Comparison of ENCODE assay signal across 16 cellular contexts in the genomic region with DNA sequence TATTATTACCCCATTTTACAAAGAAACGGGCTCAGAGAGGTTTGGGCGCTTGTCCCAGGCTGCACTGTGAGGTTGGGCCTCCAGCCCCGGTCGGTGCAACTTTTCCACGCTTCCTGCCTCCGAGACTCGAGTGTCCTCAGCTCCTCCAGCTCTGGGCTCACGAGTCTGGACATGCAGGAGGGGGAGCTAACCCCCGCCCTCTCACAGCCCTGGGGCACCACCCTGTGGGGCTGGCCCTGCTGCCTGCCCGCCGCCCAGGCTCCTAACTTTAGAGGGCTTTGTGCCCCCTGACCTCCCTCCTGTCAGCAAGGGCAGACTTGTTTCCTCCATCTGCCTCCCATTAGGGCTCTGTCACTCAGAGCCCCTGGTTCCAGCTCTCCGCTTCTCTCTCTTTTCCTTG. TPM values are rescaled to one million over a fixed set of nuclear protein-coding genes. Genes with fewer than 3 reads are reported as not detected.
A peak's percentile ranks its signal among the peaks of the same experiment; 100 is the strongest.
DNase-seq lines count a peak whose midpoint lies in the region; ATAC-seq and TF ChIP-seq lines count a peak whose summit lies in the region.
"Had no signal": no experiment of that assay in that cellular context is flagged by ENCODE, and none has a peak within 500 bp of the region (broad histone marks: within the 10 kb centered on the region; RNA-seq: fewer than 3 reads in every experiment).

No MANE protein-coding gene starts in this region.

- H3K4me1 Mint-ChIP-seq in H9 (peaks cover 2 to 5% of the 10 kb centered on the region in 2 experiments), nephron progenitor cell (peaks cover 73% of the 10 kb centered on the region)

- 73% methylated on average over 12 of the region's 12 CpGs for WGBS in right cardiac atrium
- WGBS in H9 (ENCODE audit: extremely low coverage, insufficient read length, low lambda C conversion rate), result no CpG with 5 or more reads among the region's 12 CpGs

- H3K14ac ChIP-seq in H9 (ENCODE audit: insufficient read depth, low read length), result no peak overlapping the region

- H3K4me3 ChIP-seq in right cardiac atrium (ENCODE audit: low read length), result no peak overlapping the region
- H3K4me3 ChIP-seq in left ventricle myocardium inferior, result no peak overlapping the region
- H3K4me3 ChIP-seq: HAP-1 had no signal

- no peaks in the 10 kb centered on the region; a peak in 2 of 7 replicates for H3K36me3 Mint-ChIP-seq in H9 (ENCODE audit: insufficient read depth in 1 of 3, low read depth in 3 of 3)
- no peaks in the 10 kb centered on the region for H3K36me3 Mint-ChIP-seq in nephron progenitor cell (ENCODE audit: low read depth)
- H3K36me3 Mint-ChIP-seq: CD4-positive, CD25-positive, alpha-beta regulatory T cell had no signal

- no peak overlapping the region for H2BK15ac ChIP-seq in H9 (ENCODE audit: low read depth, low read length)

- no peak overlapping the region for H2BK12ac ChIP-seq in H9 (ENCODE audit: insufficient read length, low read depth, low read length)

- no peak overlapping the region for H3T11ph ChIP-seq in H9 (ENCODE audit: low read length)

- H3K4me3 Mint-ChIP-seq in H9 (no peak overlapping the region), nephron progenitor cell (no peak overlapping the region)

- no peak overlapping the region for H2BK20ac ChIP-seq in H9 (ENCODE audit: low read depth, low read length, poor library complexity, severe bottlenecking)

- peak overlapping the region in 2 of 3 experiments; percentile 13 to 42; a peak in 2 of 7 replicates for H3K27ac Mint-ChIP-seq in H9
- H3K27ac Mint-ChIP-seq in nephron progenitor cell, result peak overlapping the region; percentile 71

- H3K27ac ChIP-seq in right cardiac atrium (ENCODE audit: low read length), result no peak overlapping the region
- no peak overlapping the region for H3K27ac ChIP-seq in left ventricle myocardium inferior (replicated peaks)
- no peak overlapping the region for H3K27ac ChIP-seq in H9 (ENCODE audit: insufficient read length, low read depth, low read length)

- H4K20me1 ChIP-seq in H9 (ENCODE audit: control insufficient read depth, insufficient read depth, insufficient read length), result no peaks in the 10 kb centered on the region

- no peak overlapping the region for H2AFZ ChIP-seq in H9 (ENCODE audit: low read length)

- no peaks in the 10 kb centered on the region; a peak in 2 of 5 replicates for H3K9me3 Mint-ChIP-seq in H9
- peaks cover 4% of the 10 kb centered on the region for H3K9me3 Mint-ChIP-seq in nephron progenitor cell
- H3K9me3 Mint-ChIP-seq: CD4-positive, CD25-positive, alpha-beta regulatory T cell had no signal

- no peak overlapping the region for H2AK5ac ChIP-seq in H9 (ENCODE audit: insufficient read length, low read length)

- no peak overlapping the region for H3K23ac ChIP-seq in H9 (ENCODE audit: insufficient read length, low read depth, low read length)

- no peak overlapping the region for H3K4me2 ChIP-seq in H9 (ENCODE audit: insufficient read depth, insufficient read length, low read length)

- peak in 2 of 3 donors; percentile 23 to 41 for DNase-seq in right cardiac atrium
- DNase-seq in left ventricle myocardium inferior, result no peak
- DNase-seq in H9, result no peak
- DNase-seq in nephron progenitor cell, result no peak
- DNase-seq in NCI-H446 (lab: John Stamatoyannopoulos, UW), result no peak
- DNase-seq in middle frontal gyrus (ENCODE audit: extremely low spot score, low spot score), result no peak
- DNase-seq: ACHN; BE2C; C1 segment of cervical spinal cord; Caco-2; CD4-positive, CD25-positive, alpha-beta regulatory T cell; GDM1; GOT3 had no signal

- H3K36me3 ChIP-seq in left ventricle myocardium inferior, result no peaks in the 10 kb centered on the region
- H3K36me3 ChIP-seq: BE2C, HAP-1 had no signal

- peaks cover 2% of the 10 kb centered on the region; the same call in 1 of the 2 replicates for H3K27me3 Mint-ChIP-seq in H9 (ENCODE audit: low read depth)
- no peaks in the 10 kb centered on the region for H3K27me3 Mint-ChIP-seq in nephron progenitor cell (ENCODE audit: low read depth, poor library complexity)

- intact Hi-C loops in right cardiac atrium (cut with DNase I), result loop anchor here in 2 of 4 donors (10.0 kb wide), 1 partner anchor 139 kb away; no protein-coding TSS in a partner anchor
- intact Hi-C loops in left ventricle myocardium inferior (cut with micrococcal nuclease), result loop anchor here (10.0 kb wide), 1 partner anchor 139 kb away; no protein-coding TSS in a partner anchor

- peaks cover 2% of the 10 kb centered on the region for H3K79me1 ChIP-seq in H9 (ENCODE audit: insufficient read depth, low read depth, low read length, poor library complexity, severe bottlenecking)

- peaks cover 2% of the 10 kb centered on the region; the same call in 1 of the 2 replicates for H3K79me2 ChIP-seq in H9 (ENCODE audit: insufficient read depth, low read length)

- H3K27me3 ChIP-seq in right cardiac atrium (ENCODE audit: control insufficient read depth, insufficient read depth) (no peaks in the 10 kb centered on the region), left ventricle myocardium inferior (ENCODE audit: low read depth) (peaks cover 6% of the 10 kb centered on the region), H9 (ENCODE audit: insufficient read depth, low read length) (no peaks in the 10 kb centered on the region)
- H3K27me3 ChIP-seq: BE2C had no signal

- no peak overlapping the region for H3K4ac ChIP-seq in H9 (ENCODE audit: low read depth, low read length)

- H4K8ac ChIP-seq in H9 (replicated peaks; ENCODE audit: insufficient read length, low read depth, low read length), result no peak overlapping the region

- no peak for ATAC-seq in right cardiac atrium

- H3K18ac ChIP-seq in H9 (ENCODE audit: insufficient read length, low read depth, low read length), result no peak overlapping the region

- H3K56ac ChIP-seq in H9 (ENCODE audit: insufficient read length, low read depth, low read length), result no peak overlapping the region

- H2BK120ac ChIP-seq in H9 (ENCODE audit: low read depth, low read length, poor library complexity, severe bottlenecking), result no peak overlapping the region

- no peaks in the 10 kb centered on the region for H3K9me3 ChIP-seq in right cardiac atrium (ENCODE audit: control insufficient read depth, low read length)
- H3K9me3 ChIP-seq in left ventricle myocardium inferior (replicated peaks), result no peaks in the 10 kb centered on the region
- H3K9me3 ChIP-seq in H9 (ENCODE audit: control insufficient read depth, low read depth, low read length), result no peaks in the 10 kb centered on the region
- H3K9me3 ChIP-seq: BE2C, Caco-2, HAP-1 had no signal

- no peak overlapping the region for H4K5ac ChIP-seq in H9 (ENCODE audit: insufficient read length, low read depth, low read length)

- no peak for TF ChIP-seq CTCF in left ventricle myocardium inferior (IDR thresholded peaks at IDR 0.05; ENCODE audit: borderline replicate concordance)
- no peak for TF ChIP-seq CTCF in H9 (conservative IDR thresholded peaks at IDR 0.05)
- TF ChIP-seq CTCF in nephron progenitor cell (IDR thresholded peaks at IDR 0.05), result no peak

- H4K91ac ChIP-seq in H9 (ENCODE audit: insufficient read length, low read depth, low read length), result no peak overlapping the region

- H3K4me1 ChIP-seq in right cardiac atrium (ENCODE audit: control insufficient read depth, insufficient read depth, low read length), result peaks cover 1% of the 10 kb centered on the region
- peaks cover 12% of the 10 kb centered on the region for H3K4me1 ChIP-seq in left ventricle myocardium inferior
- H3K4me1 ChIP-seq in H9 (ENCODE audit: insufficient read depth, low read length), result no peaks in the 10 kb centered on the region
- H3K4me1 ChIP-seq: Caco-2, HAP-1 had no signal

- peaks cover 7% of the 10 kb centered on the region for H3K23me2 ChIP-seq in H9 (ENCODE audit: insufficient read length, low read depth, low read length, poor library complexity, severe bottlenecking)

- no peak overlapping the region for H2BK5ac ChIP-seq in H9 (ENCODE audit: insufficient read length, low read length)

- H3K9ac ChIP-seq in H9 (ENCODE audit: extremely low read depth, insufficient read length, low read length), result no peak overlapping the region

RNA-seq across cellular contexts. Expression of gene ASB6, which starts 4.3 kb away (rescaled TPM):
- total RNA-seq in right cardiac atrium (10 to 100 TPM in 3 of 4 donors, 1 to 10 TPM in 1; 9.1 to 10.7 (median 10.2) TPM), left ventricle myocardium inferior (9.0 TPM), H9 (2021) (21.0 and 21.6 TPM in 2 replicates)
- polyA plus RNA-seq in right cardiac atrium, result 9.8 TPM

RNA-seq across cellular contexts. Expression of gene PRRX2, which starts 19.2 kb away (rescaled TPM):
- total RNA-seq in right cardiac atrium (1 to 10 TPM; 1.8 to 5.7 (median 3.7) TPM), left ventricle myocardium inferior (0.85 TPM), H9 (2021) (3.9 and 4.2 TPM in 2 replicates)
- polyA plus RNA-seq in right cardiac atrium, result 2.6 TPM
- total RNA-seq: Caco-2; CD4-positive, CD25-positive, alpha-beta regulatory T cell; HT-29 had no signal
- polyA plus RNA-seq: CD4-positive, CD25-positive, alpha-beta regulatory T cell had no signal

RNA-seq across cellular contexts. Expression of gene NTMT1, which starts 20.3 kb away (rescaled TPM):
- total RNA-seq in right cardiac atrium (10 to 100 TPM; 45.0 to 55.2 (median 48.6) TPM), left ventricle myocardium inferior (63.4 TPM), H9 (2021) (57.9 and 63.3 TPM in 2 replicates)
- 78.1 TPM for polyA plus RNA-seq in right cardiac atrium

RNA-seq across cellular contexts. Expression of gene C9orf50, which starts 25.4 kb away (rescaled TPM):
- total RNA-seq in right cardiac atrium (under 1 TPM in 1 of 4 donors, not detected in 3; 0.20 TPM), left ventricle myocardium inferior (not detected), H9 (2021) (not detected in 2 replicates)
- not detected for polyA plus RNA-seq in right cardiac atrium
- total RNA-seq: Caco-2; CD4-positive, CD25-positive, alpha-beta regulatory T cell; Daoy; HT-29 had no signal
- polyA plus RNA-seq: CD4-positive, CD25-positive, alpha-beta regulatory T cell had no signal

Comparison
In these comparisons a context has a peak if more than half of its experiments do, and no peak if none do; other contexts are left out.
1. DNase-seq: peak in right cardiac atrium (2 of 3); none in left ventricle myocardium inferior (single experiment), H9 (single experiment), nephron progenitor cell (single experiment), NCI-H446 (0 of 2) and middle frontal gyrus (single experiment).